ENCODE assay signal across 23 cellular contexts in genomic region chr4:3820016-3820805, GRCh38. TPM values are rescaled to one million over a fixed set of nuclear protein-coding genes. Genes with fewer than 3 reads are reported as not detected.
DNase-seq lines count a peak whose midpoint lies in the region; ATAC-seq, FAIRE-seq and TF ChIP-seq lines count a peak whose summit lies in the region.
"Had no signal": no experiment of that assay in that cellular context is flagged by ENCODE, and none has a peak within 500 bp of the region (broad histone marks: within the 10 kb centered on the region; RNA-seq: fewer than 3 reads in every experiment).

No MANE protein-coding gene starts in this region.

- ATAC-seq in A549, result no peak; a peak in 1 of 6 replicates
- no peak for ATAC-seq in activated CD8-positive, alpha-beta memory T cell treated with anti-CD3 and anti-CD28 coated beads, Interleukin-2, amount 10 ng/mL, durations not matched to agents 7 days and 5 days
- ATAC-seq: Panc1 had no signal

- H4K8ac ChIP-seq in H1 (ENCODE audit: extremely low read depth, insufficient read depth, low read length) (no peak overlapping the region), neuronal stem cell (ENCODE audit: low read depth, low read length) (peak overlapping the region; percentile 70)

- TF ChIP-seq EP300 in A549 (IDR thresholded peaks at IDR 0.05), result no peak
- TF ChIP-seq EP300 in H1 (IDR thresholded peaks at IDR 0.05; ENCODE audit: borderline replicate concordance in 1 of 2, low read depth in 2 of 2, low read length in 2 of 2), result no peak

- CTCF ChIA-PET in A549 (lab: Yijun Ruan, JAX) (interaction anchor here (1.4 kb wide), 1 partner anchor 61 kb away, joined by 3 read pairs; no protein-coding TSS in a partner anchor), Caco-2 (lab: Charles Lee) (no interaction called here), H1 (lab: Charles Lee; ENCODE audit: partially characterized antibody) (interaction anchor here (0.9 to 5.9 kb wide), 9 partner anchors 10 to 61 kb away, joined by 3 to 38 read pairs (median 4); no protein-coding TSS in a partner anchor), A673 (lab: Charles Lee) (no interaction called here)
- CTCF ChIA-PET in activated CD8-positive, alpha-beta memory T cell treated with anti-CD3 and anti-CD28 coated beads, Interleukin-2, amount 10 ng/mL, durations not matched to agents 7 days and 5 days (lab: Charles Lee), result no interaction called here

- no peaks in the 10 kb centered on the region for H3K79me2 ChIP-seq in H1 (ENCODE audit: control insufficient read depth in 1 of 2, insufficient read depth in 2 of 2, low read length in 2 of 2)

- H3K9ac ChIP-seq in H1 (replicated peaks in 1 of 4; ENCODE audit: extremely low read depth in 1 of 4, low read depth in 3 of 4, low read length in 3 of 4) (no peak overlapping the region), neuronal stem cell (ENCODE audit: low read depth, low read length, poor library complexity) (no peak overlapping the region)
- H3K9ac ChIP-seq: GM23248, SK-N-SH had no signal

- H3K23me2 ChIP-seq in H1 (ENCODE audit: low read depth, low read length), result no peaks in the 10 kb centered on the region; the same call in 1 of the 2 replicates

- FAIRE-seq in A549 (lab: Jason Lieb, UNC) (no peak), H1 (lab: Jason Lieb, UNC) (no peak)
- FAIRE-seq: D721Med had no signal

- no peaks in the 10 kb centered on the region for H3K9me3 Mint-ChIP-seq in Caco-2 (ENCODE audit: unreplicated experiment)
- H3K9me3 Mint-ChIP-seq in activated CD8-positive, alpha-beta memory T cell treated with anti-CD3 and anti-CD28 coated beads, Interleukin-2, amount 10 ng/mL, durations not matched to agents 7 days and 5 days (ENCODE audit: low read depth), result no peaks in the 10 kb centered on the region

- in situ Hi-C loops in KBM-7 (cut with MboI; ENCODE audit: low pct_unique_long_range_greater_than_20kb, low sequenced_read_pairs), result no loop called here

- H3K23ac ChIP-seq in H1 (ENCODE audit: insufficient read length) (no peak overlapping the region), neuronal stem cell (ENCODE audit: low read depth, low read length, poor library complexity) (peak overlapping the region; percentile 34)

- H3K4me3 Mint-ChIP-seq in Caco-2 (ENCODE audit: unreplicated experiment), result no peak overlapping the region
- no peak overlapping the region for H3K4me3 Mint-ChIP-seq in activated CD8-positive, alpha-beta memory T cell treated with anti-CD3 and anti-CD28 coated beads, Interleukin-2, amount 10 ng/mL, durations not matched to agents 7 days and 5 days

- H3K27ac Mint-ChIP-seq in Caco-2 (ENCODE audit: unreplicated experiment), result peak overlapping the region; percentile 54
- no peak overlapping the region for H3K27ac Mint-ChIP-seq in activated CD8-positive, alpha-beta memory T cell treated with anti-CD3 and anti-CD28 coated beads, Interleukin-2, amount 10 ng/mL, durations not matched to agents 7 days and 5 days

- TF ChIP-seq RAD21 in A549 (conservative IDR thresholded peaks at IDR 0.05 in 1 of 2, IDR thresholded peaks at IDR 0.05 in 1 of 2), result no peak
- TF ChIP-seq RAD21 in H1 (IDR thresholded peaks at IDR 0.05 in 1 of 2, conservative IDR thresholded peaks at IDR 0.05 in 1 of 2; ENCODE audit: low read depth in 2 of 2, low read length in 2 of 2), result no peak

- H3K9me3 ChIP-seq in A549 (no peaks in the 10 kb centered on the region), Caco-2 (no peaks in the 10 kb centered on the region), H1 (ENCODE audit: insufficient read depth in 2 of 2, low read depth in 1 of 2, low read length in 1 of 2) (0 out of 4 replicates have a peak, but pooled peaks cover 0 to 3% of the 10 kb centered on the region in 2 experiments), neuronal stem cell (replicated peaks in 1 of 2; ENCODE audit: control insufficient read depth in 2 of 2, insufficient read depth in 1 of 2, low read depth in 1 of 2, low read length in 2 of 2) (no peaks in the 10 kb centered on the region), A673 (ENCODE audit: low read depth, low read length, poor library complexity, severe bottlenecking) (no peaks in the 10 kb centered on the region)
- H3K9me3 ChIP-seq: SK-N-SH had no signal

- WGBS in A549 (ENCODE audit: missing lambda C conversion rate), result 63% methylated on average over 9 of the region's 14 CpGs
- 87% methylated on average over 11 of the region's 14 CpGs; no CpG with 5 or more reads in 1 of the 2 experiments for WGBS in H1 (ENCODE audit: extremely low coverage in 1 of 2, insufficient coverage in 1 of 2, insufficient read length in 1 of 2, insufficient replicate concordance in 2 of 2, low coverage in 1 of 2, low lambda C conversion rate in 2 of 2, missing lambda C conversion rate in 1 of 2), 2 experiments
- WGBS in neuronal stem cell (ENCODE audit: extremely low coverage in 2 of 2, insufficient read length in 2 of 2, insufficient replicate concordance in 1 of 2), 2 donors, result no CpG with 5 or more reads among the region's 14 CpGs

- H2BK5ac ChIP-seq in H1 (ENCODE audit: low read depth, low read length) (no peak overlapping the region), neuronal stem cell (ENCODE audit: low read length) (peak overlapping the region; percentile 17)

- no peak overlapping the region for H4K5ac ChIP-seq in H1 (ENCODE audit: insufficient read length, low read depth, low read length)

- no peak overlapping the region for H2AK5ac ChIP-seq in H1 (ENCODE audit: low read depth, low read length)
- H2AK5ac ChIP-seq in neuronal stem cell (ENCODE audit: low read depth, low read length), result peak overlapping the region; percentile 77

- H3K4ac ChIP-seq in H1 (replicated peaks; ENCODE audit: insufficient read length, low read depth, low read length), result peak overlapping the region; percentile 58
- no peak overlapping the region for H3K4ac ChIP-seq in neuronal stem cell (ENCODE audit: low read length)

- H3K27ac ChIP-seq in A549 (no peak overlapping the region), H1 (ENCODE audit: low read depth, low read length) (no peak overlapping the region), neuronal stem cell (replicated peaks; ENCODE audit: low read length) (no peak overlapping the region), A673 (ENCODE audit: low read depth, low read length, poor library complexity, severe bottlenecking) (no peak overlapping the region)
- H3K27ac ChIP-seq: GM23248 had no signal

- H2BK20ac ChIP-seq in H1 (ENCODE audit: low read length), result no peak overlapping the region

- H2AFZ ChIP-seq in H1 (ENCODE audit: low read length), result no peak overlapping the region
- H2AFZ ChIP-seq in neuronal stem cell (ENCODE audit: low read length), result no peak overlapping the region
- H2AFZ ChIP-seq: GM23248 had no signal

- H3K18ac ChIP-seq in H1 (ENCODE audit: extremely low read depth, low read length) (no peak overlapping the region), neuronal stem cell (ENCODE audit: low read length) (peak overlapping the region; percentile 87)

- TF ChIP-seq CTCF in A549 (IDR thresholded peaks at IDR 0.05), result no peak
- no peak for TF ChIP-seq CTCF in Caco-2 (IDR thresholded peaks at IDR 0.05; ENCODE audit: insufficient read depth in 1 of 2, low read depth in 1 of 2, low read length in 1 of 2, severe bottlenecking in 1 of 2, unreplicated experiment in 1 of 2)
- TF ChIP-seq CTCF in H1 (IDR thresholded peaks at IDR 0.05; ENCODE audit: control extremely low read depth in 1 of 3, insufficient read depth in 1 of 3, low read depth in 1 of 3, low read length in 3 of 3), result no peak
- TF ChIP-seq CTCF in A673 (conservative IDR thresholded peaks at IDR 0.05; ENCODE audit: low read depth, low read length), result no peak

- H3K4me2 ChIP-seq in A549 (peak overlapping the region; percentile 59; the same call in 1 of the 3 replicates), H1 (ENCODE audit: insufficient read depth in 1 of 2, low read depth in 2 of 2, low read length in 2 of 2) (no peak overlapping the region), neuronal stem cell (ENCODE audit: insufficient read depth, low read length, poor library complexity, severe bottlenecking) (no peak overlapping the region)
- H3K4me2 ChIP-seq: SK-N-SH had no signal

- peaks cover 20% of the 10 kb centered on the region for H3K4me1 Mint-ChIP-seq in Caco-2 (ENCODE audit: low read depth, unreplicated experiment)
- no peaks in the 10 kb centered on the region for H3K4me1 Mint-ChIP-seq in activated CD8-positive, alpha-beta memory T cell treated with anti-CD3 and anti-CD28 coated beads, Interleukin-2, amount 10 ng/mL, durations not matched to agents 7 days and 5 days

- no peak overlapping the region for H2BK120ac ChIP-seq in H1 (replicated peaks; ENCODE audit: low read depth, low read length)
- H2BK120ac ChIP-seq in neuronal stem cell (ENCODE audit: low read depth, low read length), result no peak overlapping the region

- H4K20me1 ChIP-seq in H1 (replicated peaks in 1 of 2; ENCODE audit: control insufficient read depth in 1 of 2, insufficient read depth in 2 of 2, low read length in 2 of 2), result no peaks in the 10 kb centered on the region

- H3K36me3 Mint-ChIP-seq in Caco-2 (ENCODE audit: insufficient read depth, unreplicated experiment), result no peaks in the 10 kb centered on the region
- H3K36me3 Mint-ChIP-seq in activated CD8-positive, alpha-beta memory T cell treated with anti-CD3 and anti-CD28 coated beads, Interleukin-2, amount 10 ng/mL, durations not matched to agents 7 days and 5 days, result no peaks in the 10 kb centered on the region

- intact Hi-C loops in Caco-2 (cut with micrococcal nuclease; ENCODE audit: unreplicated experiment) (no loop called here), A673 (cut with micrococcal nuclease; ENCODE audit: unreplicated experiment) (no loop called here)

- H3K79me1 ChIP-seq in H1 (ENCODE audit: low read depth, low read length), result no peaks in the 10 kb centered on the region
- H3K79me1 ChIP-seq in neuronal stem cell (ENCODE audit: low read depth, low read length), result no peaks in the 10 kb centered on the region

- H2BK12ac ChIP-seq in H1 (ENCODE audit: low read depth, low read length), result no peak overlapping the region; the same call in 1 of the 2 replicates
- H2BK12ac ChIP-seq in neuronal stem cell (ENCODE audit: low read length), result peak overlapping the region; percentile 52

- POLR2A ChIA-PET in A549 (lab: Yijun Ruan, JAX) (no interaction called here), Caco-2 (lab: Charles Lee) (no interaction called here), H1 (lab: Charles Lee; ENCODE audit: partially characterized antibody) (interaction anchor here (0.7 to 1.1 kb wide), 3 partner anchors 8 to 59 kb away, joined by 3 to 4 read pairs (median 3); no protein-coding TSS in a partner anchor), A673 (lab: Charles Lee; ENCODE audit: low non-redundant PET) (no interaction called here)

- TF ChIP-seq POLR2A in A549 (IDR thresholded peaks at IDR 0.05; ENCODE audit: low read length) (no peak), H1 (IDR thresholded peaks at IDR 0.05; ENCODE audit: control extremely low read depth in 1 of 2, low read depth in 2 of 2, low read length in 2 of 2) (no peak)

- H3K14ac ChIP-seq in H1 (ENCODE audit: insufficient read length) (no peak overlapping the region), neuronal stem cell (ENCODE audit: low read length) (peak overlapping the region; percentile 86)

- no peaks in the 10 kb centered on the region for H3K27me3 Mint-ChIP-seq in Caco-2 (ENCODE audit: insufficient read depth, unreplicated experiment)
- no peaks in the 10 kb centered on the region for H3K27me3 Mint-ChIP-seq in activated CD8-positive, alpha-beta memory T cell treated with anti-CD3 and anti-CD28 coated beads, Interleukin-2, amount 10 ng/mL, durations not matched to agents 7 days and 5 days

- H3K27me3 ChIP-seq in Caco-2 (replicated peaks; ENCODE audit: control insufficient read depth, insufficient read depth, low read length), result no peaks in the 10 kb centered on the region
- H3K27me3 ChIP-seq in H1 (replicated peaks in 1 of 4; ENCODE audit: control insufficient read depth in 3 of 4, extremely low read depth in 1 of 4, insufficient read depth in 3 of 4, low read length in 3 of 4), result no peaks in the 10 kb centered on the region; a peak in 1 of 7 replicates
- peaks cover 0 to 13% (median 0%) of the 10 kb centered on the region in 3 experiments for H3K27me3 ChIP-seq in neuronal stem cell (ENCODE audit: control insufficient read depth in 3 of 3, insufficient read depth in 3 of 3, low read depth in 1 of 3, low read length in 3 of 3)
- no peaks in the 10 kb centered on the region for H3K27me3 ChIP-seq in A673 (replicated peaks; ENCODE audit: insufficient read depth, low read depth, low read length, poor library complexity)

- H3K4me1 ChIP-seq in A549 (peaks cover 27% of the 10 kb centered on the region), Caco-2 (peaks cover 25% of the 10 kb centered on the region), H1 (replicated peaks in 1 of 4; ENCODE audit: control insufficient read depth in 3 of 4, insufficient read depth in 4 of 4, low read length in 3 of 4) (peaks cover 0 to 13% (median 5%) of the 10 kb centered on the region in 4 experiments; a peak in 5 of 7 replicates), neuronal stem cell (ENCODE audit: control insufficient read depth in 2 of 2, insufficient read depth in 1 of 2, low read depth in 1 of 2, low read length in 2 of 2) (peaks cover 0 to 16% of the 10 kb centered on the region in 2 donors), A673 (ENCODE audit: insufficient read depth, low read length, poor library complexity, severe bottlenecking) (no peaks in the 10 kb centered on the region)

- H3K56ac ChIP-seq in H1 (replicated peaks; ENCODE audit: insufficient read length, low read depth, low read length), result no peak overlapping the region

- no peak overlapping the region; the same call in 1 of the 2 replicates for H2BK15ac ChIP-seq in H1 (ENCODE audit: low read length)
- H2BK15ac ChIP-seq in neuronal stem cell (ENCODE audit: low read length), result peak overlapping the region; percentile 77

- no peak for DNase-seq in A549 (ENCODE audit: low read depth in 1 of 2, low spot score in 1 of 2)
- no peak for DNase-seq in Caco-2
- DNase-seq in H1 (ENCODE audit: low read depth in 1 of 2, low spot score in 2 of 2), result no peak
- no peak for DNase-seq in neuronal stem cell (ENCODE audit: low spot score)
- DNase-seq in activated CD8-positive, alpha-beta memory T cell treated with anti-CD3 and anti-CD28 coated beads, Interleukin-2, amount 10 ng/mL, durations not matched to agents 7 days and 5 days, result no peak
- no peak for DNase-seq in KBM-7
- DNase-seq in A673 (ENCODE audit: low spot score), result no peak
- DNase-seq: GM23248, HCEC 1CT, Karpas-422, NCI-H1092 treated with DMSO at 0.1 percent for 48 hours, NCI-H1436, NCI-H187, NCI-H2081 treated with DMSO at 0.1 percent for 48 hours, NCI-H2171, NCI-H226, NCI-H510A, NCI-H69, SK-N-SH, SW 1271 had no signal

- H3K36me3 ChIP-seq in Caco-2 (ENCODE audit: control insufficient read depth, insufficient read depth, low read length) (no peaks in the 10 kb centered on the region), H1 (ENCODE audit: control insufficient read depth in 2 of 4, insufficient read depth in 4 of 4, low read length in 3 of 4) (no peaks in the 10 kb centered on the region), neuronal stem cell (replicated peaks in 1 of 2; ENCODE audit: control insufficient read depth in 2 of 2, insufficient read depth in 2 of 2, low read length in 2 of 2) (no peaks in the 10 kb centered on the region), A673 (ENCODE audit: insufficient read depth, low read length, poor library complexity, severe bottlenecking) (no peaks in the 10 kb centered on the region)

- H4K91ac ChIP-seq in H1 (replicated peaks; ENCODE audit: insufficient read length, low read length) (no peak overlapping the region), neuronal stem cell (ENCODE audit: low read depth, low read length, poor library complexity) (no peak overlapping the region)

- H3K4me3 ChIP-seq in A549 (no peak overlapping the region), Caco-2 (ENCODE audit: low read depth, low read length) (no peak overlapping the region), H1 (ENCODE audit: extremely low read depth in 1 of 4, insufficient read depth in 2 of 4, low read depth in 3 of 4, low read length in 4 of 4) (no peak overlapping the region), neuronal stem cell (ENCODE audit: low read length in 2 of 2) (no peak overlapping the region), A673 (ENCODE audit: low read depth, low read length, poor library complexity, severe bottlenecking) (no peak overlapping the region)
- H3K4me3 ChIP-seq: GM23248 had no signal

- BruUV-seq in Caco-2 (replicated peaks; lab: Mats Ljungman, UMichigan) (no TSS peak), A673 (replicated peaks; lab: Mats Ljungman, UMichigan) (no TSS peak)

RNA-seq across cellular contexts. Expression of gene ADRA2C, which starts 54.0 kb away (rescaled TPM):
- polyA plus RNA-seq in A549 (2011; rRNA removed) (1.9 and 2.6 TPM in 2 replicates), A549 (2017; fragmentation: RNase III; extraction: RNeasy Plus Mini Kit Qiagen cat#74134 plus additional on column Dnase treatment) (4.0 to 4.8 TPM (median 4.1 TPM) in 3 replicates), H1 (2011; rRNA removed) (14.6 and 27.3 TPM in 2 replicates)
- 6.4 and 10.0 TPM in 2 replicates for polyA plus RNA-seq in A549 (2012; cell fraction: cytosol; rRNA removed)
- 13.6 and 23.4 TPM in 2 replicates for polyA plus RNA-seq in A549 (2012; cell fraction: nucleus; rRNA removed)
- polyA minus RNA-seq in A549 (2011; rRNA and poly(A)+ RNA removed), result 2.4 and 3.4 TPM in 2 replicates
- total RNA-seq in Caco-2 (2022) (8.4 and 11.7 TPM in 2 replicates), A673 (2021) (14.8 and 16.7 TPM in 2 replicates)
- total RNA-seq in H1 (2021; fragmentation: NEBNext Ultra II Directional; extraction: Animal tissue kit (Norgen Biotek cat#: 25700)), result 13.8 and 14.8 TPM in 2 replicates
- polyA plus RNA-seq in H1 (2011; cell fraction: cytosol; rRNA removed), result 15.1 TPM
- 35.4 TPM for polyA plus RNA-seq in H1 (2011; cell fraction: nucleus; rRNA removed)
- polyA plus RNA-seq in H1 (2012, experiment 1 of 2), result 4.8 to 12.3 TPM (median 11.4 TPM) in 4 replicates
- 5.9 TPM for polyA plus RNA-seq in H1 (2012, experiment 2 of 2)
- polyA plus RNA-seq in H1 (2013, experiment 1 of 2), result 9.6 TPM
- 8.5 TPM for polyA plus RNA-seq in H1 (2013, experiment 2 of 2)
- polyA minus RNA-seq in H1 (2011; rRNA and poly(A)+ RNA removed), result 10.0 and 12.3 TPM in 2 replicates
- polyA minus RNA-seq in H1 (2011; cell fraction: cytosol; rRNA and poly(A)+ RNA removed), result 11.6 TPM
- polyA minus RNA-seq in H1 (2011; cell fraction: nucleus; rRNA and poly(A)+ RNA removed), result 16.3 TPM
- polyA plus RNA-seq in neuronal stem cell (2013, experiment 1 of 2), result 7.7 TPM
- 7.2 TPM for polyA plus RNA-seq in neuronal stem cell (2013, experiment 2 of 2)
- total RNA-seq in activated CD8-positive, alpha-beta memory T cell treated with anti-CD3 and anti-CD28 coated beads, Interleukin-2, amount 10 ng/mL, durations not matched to agents 7 days and 5 days, result not detected
- total RNA-seq: M059J had no signal

Comparison
In these comparisons a context has a peak if more than half of its experiments do, and no peak if none do; other contexts are left out.
1. CTCF ChIA-PET loops: an anchor here in A549 (1.4 kb wide) and H1 (0.9 to 5.9 kb wide); none called in Caco-2, activated CD8-positive, alpha-beta memory T cell treated with anti-CD3 and anti-CD28 coated beads, Interleukin-2, amount 10 ng/mL, durations not matched to agents 7 days and 5 days and A673.